ENCODE assay signal across 8 cellular contexts in the genomic region with DNA sequence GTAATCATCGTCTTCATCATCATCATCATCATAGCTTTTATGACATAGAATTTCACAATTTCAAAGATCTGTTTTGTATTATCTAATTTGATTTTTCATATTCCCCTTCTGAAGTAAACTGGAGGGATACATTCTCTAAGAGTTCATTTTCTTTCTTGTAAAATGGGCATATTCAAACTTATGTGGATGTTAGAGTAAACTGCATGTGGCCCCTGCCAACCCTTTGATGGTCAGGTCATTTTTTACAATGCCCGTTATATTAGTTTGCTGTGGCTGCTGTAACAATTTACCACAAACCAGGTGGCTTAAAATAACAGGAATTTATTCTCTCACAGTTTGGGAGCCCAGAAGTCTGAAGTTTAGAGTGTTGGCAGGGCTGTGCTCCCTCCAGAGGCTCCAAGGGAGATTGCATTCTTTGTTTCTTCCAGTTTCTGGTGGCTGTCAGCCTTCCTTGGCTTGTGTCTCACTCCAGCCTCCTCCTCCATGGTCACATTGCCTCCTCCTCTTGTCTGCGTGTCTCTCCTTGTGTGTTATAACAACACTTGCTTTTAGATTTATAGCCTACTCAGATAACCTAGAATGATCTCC.
DNase-seq lines count a peak whose midpoint lies in the region; ATAC-seq, FAIRE-seq and TF ChIP-seq lines count a peak whose summit lies in the region.

No MANE protein-coding gene starts in this region.

- no peaks in the 10 kb centered on the region for H3K4me1 ChIP-seq in gastroesophageal sphincter

- H3K27me3 ChIP-seq in gastroesophageal sphincter: no peaks in the 10 kb centered on the region

- no peaks in the 10 kb centered on the region for H3K4me1 Mint-ChIP-seq in glutamatergic neuron (ENCODE audit: low read depth, unreplicated experiment)

- no peak overlapping the region for H3K4me3 ChIP-seq in gastroesophageal sphincter

- TF ChIP-seq EP300 in gastroesophageal sphincter (IDR thresholded peaks at IDR 0.05): no peak

- ATAC-seq in HG02610 (IDR thresholded peaks at IDR 0.05; ENCODE audit: unreplicated experiment) (peak; percentile 51), gastroesophageal sphincter (no peak)
- ATAC-seq in activated naive CD4-positive, alpha-beta T cell treated with anti-CD3 and anti-CD28 coated beads, Interleukin-2, amount 50 U/mL, for 72 hours: no peak

- H3K4me3 Mint-ChIP-seq in glutamatergic neuron (ENCODE audit: unreplicated experiment): no peak overlapping the region

- whole genome bisulfite sequencing in gastroesophageal sphincter (ENCODE audit: low coverage in 1 of 2), 2 donors: 68 to 86% methylated on average over 3 of the region's 3 CpGs

- no peaks in the 10 kb centered on the region for H3K27me3 Mint-ChIP-seq in glutamatergic neuron (ENCODE audit: unreplicated experiment)

- TF ChIP-seq CTCF in glutamatergic neuron (IDR thresholded peaks at IDR 0.05; ENCODE audit: partially characterized antibody, unreplicated experiment): peak; percentile 68
- peak in 2 of 4 experiments; percentile 16 to 45 for TF ChIP-seq CTCF in gastroesophageal sphincter (IDR thresholded peaks at IDR 0.05)

- DNase-seq in DMS53 (lab: John Stamatoyannopoulos, UW): peak; percentile 35
- no peak for DNase-seq in DMS53 treated with DMSO at 0.1 percent for 48 hours (lab: John Stamatoyannopoulos, UW; ENCODE audit: unreplicated experiment)
- peak; percentile 34 for DNase-seq in RCC 7860 (ENCODE audit: low spot score)
- DNase-seq in glutamatergic neuron: no peak
- DNase-seq in retina: no peak
- DNase-seq in activated naive CD4-positive, alpha-beta T cell treated with anti-CD3 and anti-CD28 coated beads, Interleukin-2, amount 50 U/mL, for 72 hours (ENCODE audit: low spot score in 2 of 2): no peak

- no peaks in the 10 kb centered on the region for H3K36me3 ChIP-seq in gastroesophageal sphincter

- no peak for TF ChIP-seq POLR2A in gastroesophageal sphincter (IDR thresholded peaks at IDR 0.05)

- no peak for FAIRE-seq in RCC 7860 (lab: Jason Lieb, UNC)

- no peaks in the 10 kb centered on the region for H3K9me3 ChIP-seq in gastroesophageal sphincter

- no peak overlapping the region for H3K27ac ChIP-seq in gastroesophageal sphincter

- no peaks in the 10 kb centered on the region for H3K9me3 Mint-ChIP-seq in glutamatergic neuron (ENCODE audit: unreplicated experiment)
- no peaks in the 10 kb centered on the region for H3K9me3 Mint-ChIP-seq in activated naive CD4-positive, alpha-beta T cell treated with anti-CD3 and anti-CD28 coated beads, Interleukin-2, amount 50 U/mL, for 72 hours

- no peak overlapping the region for H3K27ac Mint-ChIP-seq in glutamatergic neuron (ENCODE audit: unreplicated experiment)
- H3K27ac Mint-ChIP-seq in activated naive CD4-positive, alpha-beta T cell treated with anti-CD3 and anti-CD28 coated beads, Interleukin-2, amount 50 U/mL, for 72 hours: no peak overlapping the region

- H3K36me3 Mint-ChIP-seq in glutamatergic neuron (ENCODE audit: unreplicated experiment): no peaks in the 10 kb centered on the region
- no peaks in the 10 kb centered on the region for H3K36me3 Mint-ChIP-seq in activated naive CD4-positive, alpha-beta T cell treated with anti-CD3 and anti-CD28 coated beads, Interleukin-2, amount 50 U/mL, for 72 hours

Comparison
In these comparisons a context has a peak if more than half of its experiments do, and no peak if none do; other contexts are left out.
1. DNase-seq: peak in DMS53 (single experiment) and RCC 7860 (single experiment); none in DMS53 treated with DMSO at 0.1 percent for 48 hours (single experiment), glutamatergic neuron (single experiment), retina (single experiment) and activated naive CD4-positive, alpha-beta T cell treated with anti-CD3 and anti-CD28 coated beads, Interleukin-2, amount 50 U/mL, for 72 hours (0 of 2).